1 cellular context compared by ENCODE assay signal in genomic region chr7:105107458-105107857, GRCh38.
TF ChIP-seq lines count a peak whose summit lies in the region.

No MANE protein-coding gene starts in this region.

TF ChIP-seq in HCT116, 20 proteins besides CTCF, POLR2A, EP300 and RAD21:
- TF ChIP-seq JUND (IDR thresholded peaks at IDR 0.05) (no peak), YY1 (IDR thresholded peaks at IDR 0.05; ENCODE audit: extremely low read depth, insufficient replicate concordance, low read depth, low read length) (no peak), CBX3 (IDR thresholded peaks at IDR 0.05; ENCODE audit: low read depth) (no peak)
- TF ChIP-seq, protein P1, sequence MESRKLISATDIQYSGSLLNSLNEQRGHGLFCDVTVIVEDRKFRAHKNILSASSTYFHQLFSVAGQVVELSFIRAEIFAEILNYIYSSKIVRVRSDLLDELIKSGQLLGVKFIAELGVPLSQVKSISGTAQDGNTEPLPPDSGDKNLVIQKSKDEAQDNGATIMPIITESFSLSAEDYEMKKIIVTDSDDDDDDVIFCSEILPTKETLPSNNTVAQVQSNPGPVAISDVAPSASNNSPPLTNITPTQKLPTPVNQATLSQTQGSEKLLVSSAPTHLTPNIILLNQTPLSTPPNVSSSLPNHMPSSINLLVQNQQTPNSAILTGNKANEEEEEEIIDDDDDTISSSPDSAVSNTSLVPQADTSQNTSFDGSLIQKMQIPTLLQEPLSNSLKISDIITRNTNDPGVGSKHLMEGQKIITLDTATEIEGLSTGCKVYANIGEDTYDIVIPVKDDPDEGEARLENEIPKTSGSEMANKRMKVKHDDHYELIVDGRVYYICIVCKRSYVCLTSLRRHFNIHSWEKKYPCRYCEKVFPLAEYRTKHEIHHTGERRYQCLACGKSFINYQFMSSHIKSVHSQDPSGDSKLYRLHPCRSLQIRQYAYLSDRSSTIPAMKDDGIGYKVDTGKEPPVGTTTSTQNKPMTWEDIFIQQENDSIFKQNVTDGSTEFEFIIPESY (IDR thresholded peaks at IDR 0.05; ENCODE audit: extremely low read depth, insufficient replicate concordance, low read length), result no peak
TF ChIP-seq in HCT116: peak in this region for 0.
